ENCODE assay signal across 12 cellular contexts in the genomic region with DNA sequence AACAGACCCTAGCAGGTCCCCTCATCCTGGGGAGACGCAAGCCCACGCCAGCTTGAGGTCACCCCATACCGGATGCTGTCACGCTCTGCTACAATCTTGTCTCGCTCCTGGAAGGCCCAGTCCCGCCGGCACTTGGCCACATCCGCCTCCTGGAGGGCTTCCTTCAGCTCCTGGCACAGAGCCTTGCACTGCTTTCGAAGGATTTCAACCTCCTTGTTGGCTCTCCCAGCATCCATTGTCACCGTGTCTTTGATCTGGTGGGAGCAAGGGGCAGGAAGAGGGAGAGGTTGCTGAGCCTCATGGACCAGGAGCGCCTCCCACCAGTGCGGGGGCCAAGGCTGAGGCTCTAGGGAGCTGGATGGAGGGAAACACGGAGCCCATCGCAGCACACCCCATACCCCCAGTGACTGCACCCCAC.
DNase-seq lines count a peak whose midpoint lies in the region; ATAC-seq and TF ChIP-seq lines count a peak whose summit lies in the region.
"Had no signal": no experiment of that assay in that cellular context is flagged by ENCODE, and none has a peak within 500 bp of the region (broad histone marks: within the 10 kb centered on the region; RNA-seq: fewer than 3 reads in every experiment).

No MANE protein-coding gene starts in this region.

- H3K36me3 Mint-ChIP-seq in chondrocyte (ENCODE audit: low read depth) (peaks cover 17% of the 10 kb centered on the region), natural killer cell (peaks cover 6% of the 10 kb centered on the region)

- no peak overlapping the region for H4K91ac ChIP-seq in mesenchymal stem cell (ENCODE audit: low read length)

- peak; percentile 63 for DNase-seq in chondrocyte (ENCODE audit: low spot score)
- no peak for DNase-seq in natural killer cell
- no peak for DNase-seq in GDM1 (lab: John Stamatoyannopoulos, UW)
- no peak for DNase-seq in mesenchymal stem cell
- no peak for DNase-seq in ACHN
- DNase-seq in HT-29 (ENCODE audit: low spot score): no peak
- DNase-seq: cerebellar nuclear complex, NCI-H69 had no signal

- no peak overlapping the region for H2AFZ ChIP-seq in mesenchymal stem cell (ENCODE audit: low read depth, low read length)

- intact Hi-C loops in natural killer cell (cut with micrococcal nuclease): loop anchor here (1.0 kb wide), 1 partner anchor 43 kb away; no protein-coding TSS in a partner anchor

- no peaks in the 10 kb centered on the region for H3K9me3 ChIP-seq in BLaER1 treated with 17β-estradiol and CSF1 and Interleukin-3, amounts not matched to agents 10 nM and 100 nM (replicated peaks in 1 of 11)
- no peaks in the 10 kb centered on the region for H3K9me3 ChIP-seq in mesenchymal stem cell (ENCODE audit: control insufficient read depth, low read length)
- H3K9me3 ChIP-seq: mucosa of descending colon had no signal

- no peak overlapping the region for H2BK12ac ChIP-seq in mesenchymal stem cell (ENCODE audit: low read length in 2 of 2)

- no peak overlapping the region for H4K8ac ChIP-seq in mesenchymal stem cell (ENCODE audit: low read length)

- TF ChIP-seq RAD21 in Ishikawa (IDR thresholded peaks at IDR 0.05; ENCODE audit: low read depth): no peak

- peaks cover 19 to 55% (median 29%) of the 10 kb centered on the region in 11 experiments; a peak in 20 of 22 replicates for H3K36me3 ChIP-seq in BLaER1 treated with 17β-estradiol and CSF1 and Interleukin-3, amounts not matched to agents 10 nM and 100 nM
- H3K36me3 ChIP-seq in mesenchymal stem cell (ENCODE audit: control insufficient read depth in 1 of 2, insufficient read depth in 2 of 2, low read depth in 1 of 2, low read length in 2 of 2): peaks cover 47 to 76% of the 10 kb centered on the region in 2 experiments

- H2AK5ac ChIP-seq in mesenchymal stem cell (ENCODE audit: low read length, severe bottlenecking): no peak overlapping the region

- no peak overlapping the region for H2BK120ac ChIP-seq in mesenchymal stem cell (ENCODE audit: low read depth, low read length)

- H3K27ac Mint-ChIP-seq in chondrocyte (ENCODE audit: unreplicated experiment) (no peak overlapping the region), natural killer cell (peak overlapping the region; percentile 91 to 93)

- H3K27me3 ChIP-seq in BLaER1 treated with 17β-estradiol and CSF1 and Interleukin-3, amounts not matched to agents 10 nM and 100 nM: no peaks in the 10 kb centered on the region
- no peaks in the 10 kb centered on the region for H3K27me3 ChIP-seq in mesenchymal stem cell (ENCODE audit: control insufficient read depth in 1 of 2, insufficient read depth in 1 of 2, low read length in 2 of 2)

- peak; percentile 98 for TF ChIP-seq EP300 in Ishikawa (IDR thresholded peaks at IDR 0.05; ENCODE audit: borderline replicate concordance)

- H3K9ac ChIP-seq in BLaER1 treated with 17β-estradiol and CSF1 and Interleukin-3, amounts not matched to agents 10 nM and 100 nM: peak overlapping the region in 9 of 11 experiments; percentile 2 to 41 (median 23); a peak in 9 of 22 replicates
- no peak overlapping the region for H3K9ac ChIP-seq in mesenchymal stem cell (ENCODE audit: low read length)

- in situ Hi-C loops in ACHN (cut with HindIII; ENCODE audit: low pct_ligation_motif_present, low pct_unique_long_range_greater_than_20kb, low sequenced_read_pairs): no loop called here

- 99% methylated on average over 10 of the region's 14 CpGs for WGBS in mesenchymal stem cell

- H3K4me3 Mint-ChIP-seq in chondrocyte (ENCODE audit: unreplicated experiment) (no peak overlapping the region), natural killer cell (no peak overlapping the region)

- peak overlapping the region in 9 of 10 experiments; percentile 2 to 47 (median 25); a peak in 12 of 20 replicates for H3K4me3 ChIP-seq in BLaER1 treated with 17β-estradiol and CSF1 and Interleukin-3, amounts not matched to agents 10 nM and 100 nM
- H3K4me3 ChIP-seq in mesenchymal stem cell (ENCODE audit: insufficient read depth in 1 of 2, low read depth in 1 of 2, low read length in 2 of 2): no peak overlapping the region
- H3K4me3 ChIP-seq: mucosa of descending colon had no signal

- no peaks in the 10 kb centered on the region for H3K27me3 Mint-ChIP-seq in chondrocyte (ENCODE audit: low read depth)
- no peaks in the 10 kb centered on the region for H3K27me3 Mint-ChIP-seq in natural killer cell (ENCODE audit: low read depth in 2 of 2)

- H3K4me1 ChIP-seq in BLaER1 treated with 17β-estradiol and CSF1 and Interleukin-3, amounts not matched to agents 10 nM and 100 nM: peaks cover 35 to 48% (median 45%) of the 10 kb centered on the region in 10 experiments
- H3K4me1 ChIP-seq in mesenchymal stem cell (ENCODE audit: control insufficient read depth, insufficient read depth, low read depth, low read length): peaks cover 34% of the 10 kb centered on the region

- no peak for TF ChIP-seq CTCF in chondrocyte (IDR thresholded peaks at IDR 0.05)
- no peak for TF ChIP-seq CTCF in natural killer cell (IDR thresholded peaks at IDR 0.05)

- peak overlapping the region; percentile 9 to 75 (median 61); a peak in 19 of 22 replicates for H3K27ac ChIP-seq in BLaER1 treated with 17β-estradiol and CSF1 and Interleukin-3, amounts not matched to agents 10 nM and 100 nM
- no peak overlapping the region for H3K27ac ChIP-seq in mesenchymal stem cell (ENCODE audit: low read length, poor library complexity, severe bottlenecking)

- peaks cover 21% of the 10 kb centered on the region for H3K79me1 ChIP-seq in mesenchymal stem cell (replicated peaks; ENCODE audit: low read length, poor library complexity, severe bottlenecking)

- H4K20me1 ChIP-seq in BLaER1 treated with 17β-estradiol and CSF1 and Interleukin-3, amounts not matched to agents 10 nM and 100 nM: peaks cover 0 to 46% (median 31%) of the 10 kb centered on the region in 11 experiments; a peak in 14 of 22 replicates

- H3K18ac ChIP-seq in mesenchymal stem cell (ENCODE audit: low read depth in 1 of 2, low read length in 2 of 2): no peak overlapping the region

- H3K4me1 Mint-ChIP-seq in chondrocyte (ENCODE audit: low read depth) (peaks cover 17% of the 10 kb centered on the region), natural killer cell (peaks cover 25 to 32% of the 10 kb centered on the region in 2 donors)

- H3K4ac ChIP-seq in mesenchymal stem cell (ENCODE audit: low read depth in 1 of 2, low read length in 2 of 2): no peak overlapping the region

- ATAC-seq in natural killer cell: no peak
- ATAC-seq: SK-N-SH treated with all-trans-retinoic acid at 6 μM for 48 hours had no signal

- H3K23ac ChIP-seq in mesenchymal stem cell (ENCODE audit: low read length in 2 of 2): no peak overlapping the region

- H3K9me3 Mint-ChIP-seq in chondrocyte (ENCODE audit: low read depth) (no peaks in the 10 kb centered on the region), natural killer cell (no peaks in the 10 kb centered on the region)

- H2BK5ac ChIP-seq in mesenchymal stem cell (ENCODE audit: low read depth, low read length, poor library complexity, severe bottlenecking): no peak overlapping the region

- H2BK15ac ChIP-seq in mesenchymal stem cell (ENCODE audit: low read depth, poor library complexity, severe bottlenecking): no peak overlapping the region

- peak overlapping the region; percentile 81 to 97 (median 92) for H3K4me2 ChIP-seq in BLaER1 treated with 17β-estradiol and CSF1 and Interleukin-3, amounts not matched to agents 10 nM and 100 nM
- no peak overlapping the region for H3K4me2 ChIP-seq in mesenchymal stem cell (ENCODE audit: low read length, poor library complexity, severe bottlenecking)

- H3K14ac ChIP-seq in mesenchymal stem cell (ENCODE audit: low read length in 2 of 2): peak overlapping the region in 1 of 2 experiments; percentile 2

TF ChIP-seq in Ishikawa, 13 proteins besides CTCF, POLR2A, EP300 and RAD21 (continues in another document):
- peak; percentile 72 for TF ChIP-seq MAX (IDR thresholded peaks at IDR 0.05)
- peak; percentile 100 for TF ChIP-seq NFIC (IDR thresholded peaks at IDR 0.05)
- peak; percentile 55; the same call in 1 of the 2 replicates for TF ChIP-seq CEBPB (IDR thresholded peaks at IDR 0.05)
- TF ChIP-seq TCF12 (IDR thresholded peaks at IDR 0.05; ENCODE audit: low read depth): peak; percentile 98
- TF ChIP-seq TEAD4 (IDR thresholded peaks at IDR 0.05): peak; percentile 93
- TF ChIP-seq EGR1 (IDR thresholded peaks at IDR 0.05): no peak
- no peak for TF ChIP-seq REST (IDR thresholded peaks at IDR 0.05; ENCODE audit: low read depth)
- TF ChIP-seq TAF1 (IDR thresholded peaks at IDR 0.05; ENCODE audit: low read depth): no peak
- TF ChIP-seq ZBTB7A (IDR thresholded peaks at IDR 0.05; ENCODE audit: low read depth): peak; percentile 45; the same call in 1 of the 2 replicates
- TF ChIP-seq YY1 (IDR thresholded peaks at IDR 0.05; ENCODE audit: low read depth): 0 out of 2 replicates have a peak, but pooled peaks have one; percentile 51

Comparison
In these comparisons a context has a peak if more than half of its experiments do, and no peak if none do; other contexts are left out.
1. H3K4me3 ChIP-seq: peak in BLaER1 treated with 17β-estradiol and CSF1 and Interleukin-3, amounts not matched to agents 10 nM and 100 nM (9 of 10); none in mesenchymal stem cell (0 of 2).